Comparison of ENCODE assay signal across 10 cellular contexts in genomic region chr9:19162026-19162366, GRCh38. TPM values are rescaled to one million over a fixed set of nuclear protein-coding genes. Genes with fewer than 3 reads are reported as not detected.
DNase-seq lines count a peak whose midpoint lies in the region; ATAC-seq, FAIRE-seq and TF ChIP-seq lines count a peak whose summit lies in the region.
"Had no signal": no experiment of that assay in that cellular context is flagged by ENCODE, and none has a peak within 500 bp of the region (broad histone marks: within the 10 kb centered on the region; RNA-seq: fewer than 3 reads in every experiment).

No MANE protein-coding gene starts in this region.

- no peaks in the 10 kb centered on the region for H3K27me3 Mint-ChIP-seq in activated CD4-positive, alpha-beta T cell treated with anti-CD3 and anti-CD28 coated beads for 36 hours

- H3K9me3 ChIP-seq in SJSA1 (replicated peaks) (no peaks in the 10 kb centered on the region), esophagus squamous epithelium (no peaks in the 10 kb centered on the region), spleen (no peaks in the 10 kb centered on the region)

- no peak for ATAC-seq in activated CD4-positive, alpha-beta T cell treated with anti-CD3 and anti-CD28 coated beads for 36 hours

- H3K27ac ChIP-seq in SJSA1 = peak overlapping the region; percentile 85
- peak overlapping the region; percentile 46 to 92 (median 70) for H3K27ac ChIP-seq in esophagus squamous epithelium
- H3K27ac ChIP-seq in spleen = peak overlapping the region; percentile 58 to 91 (median 76)

- peaks cover 15% of the 10 kb centered on the region for H3K4me1 ChIP-seq in SJSA1 (replicated peaks)
- peaks cover 6 to 15% (median 10%) of the 10 kb centered on the region in 3 donors for H3K4me1 ChIP-seq in esophagus squamous epithelium
- peaks cover 0 to 26% (median 15%) of the 10 kb centered on the region in 6 donors for H3K4me1 ChIP-seq in spleen

- intact Hi-C loops in activated CD4-positive, alpha-beta T cell treated with anti-CD3 and anti-CD28 coated beads for 36 hours (cut with DNase I, micrococcal nuclease) = no loop called here
- intact Hi-C loops in esophagus squamous epithelium (cut with DNase I) = no loop called here
- intact Hi-C loops in spleen (cut with DNase I; ENCODE audit: low total_unique reads) = no loop called here

- peak overlapping the region; percentile 46 for H3K4me3 Mint-ChIP-seq in activated CD4-positive, alpha-beta T cell treated with anti-CD3 and anti-CD28 coated beads for 36 hours

- H3K36me3 ChIP-seq in SJSA1 (no peaks in the 10 kb centered on the region), esophagus squamous epithelium (no peaks in the 10 kb centered on the region), spleen (no peaks in the 10 kb centered on the region)

- peak overlapping the region; percentile 76 for H3K27ac Mint-ChIP-seq in activated CD4-positive, alpha-beta T cell treated with anti-CD3 and anti-CD28 coated beads for 36 hours

- no peak for FAIRE-seq in GM19239 (lab: Jason Lieb, UNC)

- TF ChIP-seq CTCF in esophagus squamous epithelium (IDR thresholded peaks at IDR 0.05) (no peak), spleen (IDR thresholded peaks at IDR 0.05 in 8 of 11, conservative IDR thresholded peaks at IDR 0.05 in 3 of 11) (no peak)

- no peaks in the 10 kb centered on the region for H3K36me3 Mint-ChIP-seq in activated CD4-positive, alpha-beta T cell treated with anti-CD3 and anti-CD28 coated beads for 36 hours (ENCODE audit: low read depth)

- CTCF ChIA-PET in activated CD4-positive, alpha-beta T cell treated with anti-CD3 and anti-CD28 coated beads for 36 hours (lab: Charles Lee) = interaction anchor here (1.2 to 3.1 kb wide), 2 partner anchors 12 to 30 kb away, joined by 3 to 16 read pairs; no protein-coding TSS in a partner anchor

- TF ChIP-seq POLR2A in esophagus squamous epithelium (IDR thresholded peaks at IDR 0.05) (no peak), spleen (IDR thresholded peaks at IDR 0.05) (no peak)

- no peaks in the 10 kb centered on the region for H3K9me3 Mint-ChIP-seq in activated CD4-positive, alpha-beta T cell treated with anti-CD3 and anti-CD28 coated beads for 36 hours (ENCODE audit: low read depth)

- 81 to 82% methylated on average over 2 of the region's 2 CpGs for WGBS in esophagus squamous epithelium, 2 donors
- WGBS in spleen, 5 donors = 83 to 94% (median 91%) methylated on average over 2 of the region's 2 CpGs

- peaks cover 21% of the 10 kb centered on the region for H3K4me1 Mint-ChIP-seq in activated CD4-positive, alpha-beta T cell treated with anti-CD3 and anti-CD28 coated beads for 36 hours

- H3K4me3 ChIP-seq in SJSA1 (no peak overlapping the region), esophagus squamous epithelium (peak overlapping the region in 1 of 4 donors; percentile 3), spleen (peak overlapping the region in 1 of 8 donors; percentile 29)

- no peak for DNase-seq in activated CD4-positive, alpha-beta T cell treated with anti-CD3 and anti-CD28 coated beads for 36 hours
- no peak for DNase-seq in activated CD4-positive, alpha-beta T cell treated with anti-CD3 and anti-CD28 coated beads for 4 hours
- DNase-seq in SJSA1 (ENCODE audit: low read depth in 1 of 2, low spot score in 2 of 2) (no peak), esophagus squamous epithelium (lab: John Stamatoyannopoulos, UW) (no peak), spleen (peak; percentile 61), hypothalamus (lab: John Stamatoyannopoulos, UW) (no peak), germinal center (ENCODE audit: low spot score) (no peak), GM19239 (ENCODE audit: insufficient read length, low spot score) (no peak)
- DNase-seq: activated CD4-positive, alpha-beta T cell treated with anti-CD3 and anti-CD28 coated beads for 1 hour; NCI-H446 had no signal

- POLR2A ChIA-PET in activated CD4-positive, alpha-beta T cell treated with anti-CD3 and anti-CD28 coated beads for 36 hours (lab: Charles Lee) = interaction anchor here (0.7 kb wide), 1 partner anchor 28 kb away, joined by 3 read pairs; no protein-coding TSS in a partner anchor

- H3K27me3 ChIP-seq in SJSA1 (replicated peaks) (no peaks in the 10 kb centered on the region), esophagus squamous epithelium (no peaks in the 10 kb centered on the region), spleen (replicated peaks in 1 of 7) (no peaks in the 10 kb centered on the region)

RNA-seq across cellular contexts. Expression of gene PLIN2, which starts 34.7 kb away (rescaled TPM):
- 100 to 1,000 TPM in 1 of 2 experiments, 10 to 100 TPM in 1; 94.2 to 109 TPM for total RNA-seq in activated CD4-positive, alpha-beta T cell treated with anti-CD3 and anti-CD28 coated beads for 36 hours
- total RNA-seq in SJSA1 (2014; rRNA removed; shearing (Covaris generic)) = 24.2 and 27.6 TPM in 2 replicates
- total RNA-seq in esophagus squamous epithelium (10 to 100 TPM; 11.3 to 68.0 (median 31.9) TPM), spleen (100 to 1,000 TPM in 1 of 7 donors, 10 to 100 TPM in 6; 46.2 to 105 (median 64.2) TPM)
- polyA plus RNA-seq in spleen = 10 to 100 TPM; 18.4 to 47.5 (median 46.4) TPM

RNA-seq across cellular contexts. Expression of gene HAUS6, which starts 59.3 kb away (rescaled TPM):
- total RNA-seq in activated CD4-positive, alpha-beta T cell treated with anti-CD3 and anti-CD28 coated beads for 36 hours = 10 to 100 TPM; 29.3 to 32.5 TPM
- 13.5 and 14.0 TPM in 2 replicates for total RNA-seq in SJSA1 (2014; rRNA removed; shearing (Covaris generic))
- 1 to 10 TPM; 3.1 to 9.3 (median 9.0) TPM for total RNA-seq in esophagus squamous epithelium
- 10 to 100 TPM; 10.1 to 13.5 (median 12.8) TPM for total RNA-seq in spleen
- polyA plus RNA-seq in spleen = 1 to 10 TPM; 4.4 to 4.7 (median 4.6) TPM
